11 cellular contexts compared by ENCODE assay signal in the genomic region with DNA sequence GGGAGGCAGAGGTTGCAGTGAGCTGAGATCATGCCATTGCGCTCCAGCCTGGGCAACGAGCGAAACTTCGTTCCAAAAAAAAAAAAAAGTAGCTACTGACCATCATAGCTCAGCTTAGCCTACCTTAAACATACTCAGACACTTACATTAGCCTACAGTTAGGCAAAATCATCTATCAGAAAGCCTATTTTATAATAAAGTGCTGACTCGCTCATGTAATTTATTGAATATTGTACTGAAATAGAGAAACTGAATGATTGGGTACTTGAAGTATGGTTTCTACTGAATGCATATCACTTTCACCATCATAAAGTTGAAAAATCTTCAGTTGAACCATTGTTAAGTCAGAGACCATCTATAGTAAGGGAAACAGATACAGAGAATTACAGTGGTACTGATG.
DNase-seq lines count a peak whose midpoint lies in the region; ATAC-seq and TF ChIP-seq lines count a peak whose summit lies in the region.
"Had no signal": no experiment of that assay in that cellular context is flagged by ENCODE, and none has a peak within 500 bp of the region (broad histone marks: within the 10 kb centered on the region; RNA-seq: fewer than 3 reads in every experiment).

No MANE protein-coding gene starts in this region.

- peaks cover 47% of the 10 kb centered on the region for H3K79me2 ChIP-seq in GM23338 (replicated peaks; ENCODE audit: insufficient read depth)

- H2BK15ac ChIP-seq in neuronal stem cell (ENCODE audit: low read length), result no peak overlapping the region

- TF ChIP-seq CTCF in GM23338 (conservative IDR thresholded peaks at IDR 0.05; ENCODE audit: low read depth in 2 of 2), result no peak
- no peak for TF ChIP-seq CTCF in RWPE1 (conservative IDR thresholded peaks at IDR 0.05; ENCODE audit: low read depth)
- no peak for TF ChIP-seq CTCF in sigmoid colon (IDR thresholded peaks at IDR 0.05)

- H2AFZ ChIP-seq in GM23338, result no peak overlapping the region
- no peak overlapping the region for H2AFZ ChIP-seq in neuronal stem cell (ENCODE audit: low read length)

- no peaks in the 10 kb centered on the region for H3F3A ChIP-seq in GM23338 (replicated peaks; ENCODE audit: low read depth)

- H3K27me3 ChIP-seq in GM23338 (ENCODE audit: insufficient read depth) (no peaks in the 10 kb centered on the region), sigmoid colon (no peaks in the 10 kb centered on the region), neuronal stem cell (ENCODE audit: control insufficient read depth in 3 of 3, insufficient read depth in 3 of 3, low read depth in 1 of 3, low read length in 3 of 3) (no peaks in the 10 kb centered on the region)

- H3K27ac ChIP-seq in GM23338 (ENCODE audit: low read depth) (peak overlapping the region; percentile 65), RWPE1 (peak overlapping the region; percentile 53), epithelial cell of prostate (peak overlapping the region; percentile 97), sigmoid colon (peak overlapping the region; percentile 52 to 84 (median 82)), neuronal stem cell (replicated peaks; ENCODE audit: low read length) (no peak overlapping the region)

- H3K4me3 ChIP-seq in GM23338, result no peak overlapping the region
- H3K4me3 ChIP-seq in sigmoid colon, result no peak overlapping the region
- H3K4me3 ChIP-seq in neuronal stem cell (ENCODE audit: low read length in 2 of 2), result no peak overlapping the region

- H3K4me2 ChIP-seq in GM23338 (no peak overlapping the region), neuronal stem cell (ENCODE audit: insufficient read depth, low read length, poor library complexity, severe bottlenecking) (no peak overlapping the region)

- TF ChIP-seq POLR2A in sigmoid colon (IDR thresholded peaks at IDR 0.05), result no peak

- H3K4me3 Mint-ChIP-seq in GM23338, result no peak overlapping the region
- H3K4me3 Mint-ChIP-seq: stimulated activated naive B cell treated with anti-CD40 and anti-IgM and Interleukin-4, amounts not matched to agents 10 μg/mL and 1 μg/mL and 100 μg/mL, for 72 hours had no signal

- TF ChIP-seq EP300 in sigmoid colon (IDR thresholded peaks at IDR 0.05), result no peak

- peaks cover 11% of the 10 kb centered on the region; the same call in 1 of the 2 replicates for H4K20me1 ChIP-seq in GM23338 (replicated peaks; ENCODE audit: insufficient read depth)

- no peak for DNase-seq in GM23338 (ENCODE audit: low spot score)
- no peak for DNase-seq in RWPE1 (ENCODE audit: low spot score)
- no peak for DNase-seq in epithelial cell of prostate (ENCODE audit: low read depth, low spot score)
- no peak for DNase-seq in sigmoid colon
- no peak for DNase-seq in medulla oblongata (ENCODE audit: extremely low spot score)
- no peak for DNase-seq in neuronal stem cell (ENCODE audit: low spot score)
- DNase-seq: foreskin fibroblast; NCI-H187 treated with DMSO at 0.1 percent for 48 hours; Right ventricle myocardium superior; stimulated activated naive B cell treated with anti-CD40 and anti-IgM and Interleukin-4, amounts not matched to agents 10 μg/mL and 1 μg/mL and 100 μg/mL, for 72 hours had no signal

- POLR2A ChIA-PET in RWPE1 (lab: Yijun Ruan, JAX; ENCODE audit: low non-redundant PET), result no interaction called here

- peaks cover under 1% of the 10 kb centered on the region for H3K36me3 Mint-ChIP-seq in GM23338 (ENCODE audit: low read depth)

- no peak overlapping the region for H2BK12ac ChIP-seq in neuronal stem cell (ENCODE audit: low read length)

- no peaks in the 10 kb centered on the region for H3K9me3 Mint-ChIP-seq in GM23338
- H3K9me3 Mint-ChIP-seq: stimulated activated naive B cell treated with anti-CD40 and anti-IgM and Interleukin-4, amounts not matched to agents 10 μg/mL and 1 μg/mL and 100 μg/mL, for 72 hours had no signal

- H3K4ac ChIP-seq in neuronal stem cell (ENCODE audit: low read length), result no peak overlapping the region

- H3K9ac ChIP-seq in neuronal stem cell (ENCODE audit: low read depth, low read length, poor library complexity), result no peak overlapping the region

- H4K91ac ChIP-seq in neuronal stem cell (ENCODE audit: low read depth, low read length, poor library complexity), result no peak overlapping the region

- H3K9me3 ChIP-seq in sigmoid colon (no peaks in the 10 kb centered on the region), neuronal stem cell (replicated peaks in 1 of 2; ENCODE audit: control insufficient read depth in 2 of 2, insufficient read depth in 1 of 2, low read depth in 1 of 2, low read length in 2 of 2) (no peaks in the 10 kb centered on the region)

- no peak overlapping the region for H2BK120ac ChIP-seq in neuronal stem cell (ENCODE audit: low read depth, low read length)

- H3K36me3 ChIP-seq in GM23338 (ENCODE audit: insufficient read depth), result no peaks in the 10 kb centered on the region
- H3K36me3 ChIP-seq in sigmoid colon, result peaks cover 0 to 4% (median 0%) of the 10 kb centered on the region in 4 donors
- H3K36me3 ChIP-seq in neuronal stem cell (replicated peaks in 1 of 2; ENCODE audit: control insufficient read depth in 2 of 2, insufficient read depth in 2 of 2, low read length in 2 of 2), result peaks cover 0 to 19% of the 10 kb centered on the region in 2 donors

- peaks cover 2% of the 10 kb centered on the region for H3K27me3 Mint-ChIP-seq in GM23338 (ENCODE audit: insufficient read depth, low read depth, poor library complexity)
- H3K27me3 Mint-ChIP-seq: stimulated activated naive B cell treated with anti-CD40 and anti-IgM and Interleukin-4, amounts not matched to agents 10 μg/mL and 1 μg/mL and 100 μg/mL, for 72 hours had no signal

- peak overlapping the region; percentile 80 for H3K27ac Mint-ChIP-seq in GM23338
- H3K27ac Mint-ChIP-seq: stimulated activated naive B cell treated with anti-CD40 and anti-IgM and Interleukin-4, amounts not matched to agents 10 μg/mL and 1 μg/mL and 100 μg/mL, for 72 hours had no signal

- no peak overlapping the region for H3K14ac ChIP-seq in neuronal stem cell (ENCODE audit: low read length)

- CTCF ChIA-PET in RWPE1 (lab: Yijun Ruan, JAX), result interaction anchor here (1.2 to 2.0 kb wide), 2 partner anchors 13 to 284 kb away, joined by 3 to 5 read pairs; no protein-coding TSS in a partner anchor

- intact Hi-C loops in sigmoid colon (cut with DNase I), result no loop called here

- no peaks in the 10 kb centered on the region for H3K9me2 ChIP-seq in GM23338 (ENCODE audit: insufficient read depth)

- ATAC-seq in GM23338 (no peak), HG02623 (IDR thresholded peaks at IDR 0.05; ENCODE audit: unreplicated experiment) (no peak)

- 96 to 97% methylated on average over 5 of the region's 5 CpGs for WGBS in sigmoid colon, 2 donors
- no CpG with 5 or more reads among the region's 5 CpGs for WGBS in neuronal stem cell (ENCODE audit: extremely low coverage in 2 of 2, insufficient read length in 2 of 2, insufficient replicate concordance in 1 of 2), 2 donors

- H3K23ac ChIP-seq in neuronal stem cell (ENCODE audit: low read depth, low read length, poor library complexity), result no peak overlapping the region

- no peak overlapping the region for H2AK5ac ChIP-seq in neuronal stem cell (ENCODE audit: low read depth, low read length)

- H3K18ac ChIP-seq in neuronal stem cell (ENCODE audit: low read length), result no peak overlapping the region

- no peak overlapping the region for H2BK5ac ChIP-seq in neuronal stem cell (ENCODE audit: low read length)

- peaks cover 5% of the 10 kb centered on the region for H3K79me1 ChIP-seq in neuronal stem cell (ENCODE audit: low read depth, low read length)

- H4K8ac ChIP-seq in neuronal stem cell (ENCODE audit: low read depth, low read length), result no peak overlapping the region

- H3K4me1 Mint-ChIP-seq in GM23338, result peaks cover 46% of the 10 kb centered on the region

- H3K4me1 ChIP-seq in GM23338 (ENCODE audit: insufficient read depth), result peaks cover 37% of the 10 kb centered on the region
- peaks cover 0 to 70% (median 66%) of the 10 kb centered on the region in 4 donors for H3K4me1 ChIP-seq in sigmoid colon
- peaks cover 13 to 34% of the 10 kb centered on the region in 2 donors for H3K4me1 ChIP-seq in neuronal stem cell (ENCODE audit: control insufficient read depth in 2 of 2, insufficient read depth in 1 of 2, low read depth in 1 of 2, low read length in 2 of 2)
